Comparison of ENCODE assay signal across 1 cellular context in genomic region chr11:64022125-64022784, GRCh38.
TF ChIP-seq lines count a peak whose summit lies in the region.

No MANE protein-coding gene starts in this region.

TF ChIP-seq in GM23338, 12 proteins besides CTCF, POLR2A, EP300 and RAD21 (continued from another document):
- TF ChIP-seq, protein P1, sequence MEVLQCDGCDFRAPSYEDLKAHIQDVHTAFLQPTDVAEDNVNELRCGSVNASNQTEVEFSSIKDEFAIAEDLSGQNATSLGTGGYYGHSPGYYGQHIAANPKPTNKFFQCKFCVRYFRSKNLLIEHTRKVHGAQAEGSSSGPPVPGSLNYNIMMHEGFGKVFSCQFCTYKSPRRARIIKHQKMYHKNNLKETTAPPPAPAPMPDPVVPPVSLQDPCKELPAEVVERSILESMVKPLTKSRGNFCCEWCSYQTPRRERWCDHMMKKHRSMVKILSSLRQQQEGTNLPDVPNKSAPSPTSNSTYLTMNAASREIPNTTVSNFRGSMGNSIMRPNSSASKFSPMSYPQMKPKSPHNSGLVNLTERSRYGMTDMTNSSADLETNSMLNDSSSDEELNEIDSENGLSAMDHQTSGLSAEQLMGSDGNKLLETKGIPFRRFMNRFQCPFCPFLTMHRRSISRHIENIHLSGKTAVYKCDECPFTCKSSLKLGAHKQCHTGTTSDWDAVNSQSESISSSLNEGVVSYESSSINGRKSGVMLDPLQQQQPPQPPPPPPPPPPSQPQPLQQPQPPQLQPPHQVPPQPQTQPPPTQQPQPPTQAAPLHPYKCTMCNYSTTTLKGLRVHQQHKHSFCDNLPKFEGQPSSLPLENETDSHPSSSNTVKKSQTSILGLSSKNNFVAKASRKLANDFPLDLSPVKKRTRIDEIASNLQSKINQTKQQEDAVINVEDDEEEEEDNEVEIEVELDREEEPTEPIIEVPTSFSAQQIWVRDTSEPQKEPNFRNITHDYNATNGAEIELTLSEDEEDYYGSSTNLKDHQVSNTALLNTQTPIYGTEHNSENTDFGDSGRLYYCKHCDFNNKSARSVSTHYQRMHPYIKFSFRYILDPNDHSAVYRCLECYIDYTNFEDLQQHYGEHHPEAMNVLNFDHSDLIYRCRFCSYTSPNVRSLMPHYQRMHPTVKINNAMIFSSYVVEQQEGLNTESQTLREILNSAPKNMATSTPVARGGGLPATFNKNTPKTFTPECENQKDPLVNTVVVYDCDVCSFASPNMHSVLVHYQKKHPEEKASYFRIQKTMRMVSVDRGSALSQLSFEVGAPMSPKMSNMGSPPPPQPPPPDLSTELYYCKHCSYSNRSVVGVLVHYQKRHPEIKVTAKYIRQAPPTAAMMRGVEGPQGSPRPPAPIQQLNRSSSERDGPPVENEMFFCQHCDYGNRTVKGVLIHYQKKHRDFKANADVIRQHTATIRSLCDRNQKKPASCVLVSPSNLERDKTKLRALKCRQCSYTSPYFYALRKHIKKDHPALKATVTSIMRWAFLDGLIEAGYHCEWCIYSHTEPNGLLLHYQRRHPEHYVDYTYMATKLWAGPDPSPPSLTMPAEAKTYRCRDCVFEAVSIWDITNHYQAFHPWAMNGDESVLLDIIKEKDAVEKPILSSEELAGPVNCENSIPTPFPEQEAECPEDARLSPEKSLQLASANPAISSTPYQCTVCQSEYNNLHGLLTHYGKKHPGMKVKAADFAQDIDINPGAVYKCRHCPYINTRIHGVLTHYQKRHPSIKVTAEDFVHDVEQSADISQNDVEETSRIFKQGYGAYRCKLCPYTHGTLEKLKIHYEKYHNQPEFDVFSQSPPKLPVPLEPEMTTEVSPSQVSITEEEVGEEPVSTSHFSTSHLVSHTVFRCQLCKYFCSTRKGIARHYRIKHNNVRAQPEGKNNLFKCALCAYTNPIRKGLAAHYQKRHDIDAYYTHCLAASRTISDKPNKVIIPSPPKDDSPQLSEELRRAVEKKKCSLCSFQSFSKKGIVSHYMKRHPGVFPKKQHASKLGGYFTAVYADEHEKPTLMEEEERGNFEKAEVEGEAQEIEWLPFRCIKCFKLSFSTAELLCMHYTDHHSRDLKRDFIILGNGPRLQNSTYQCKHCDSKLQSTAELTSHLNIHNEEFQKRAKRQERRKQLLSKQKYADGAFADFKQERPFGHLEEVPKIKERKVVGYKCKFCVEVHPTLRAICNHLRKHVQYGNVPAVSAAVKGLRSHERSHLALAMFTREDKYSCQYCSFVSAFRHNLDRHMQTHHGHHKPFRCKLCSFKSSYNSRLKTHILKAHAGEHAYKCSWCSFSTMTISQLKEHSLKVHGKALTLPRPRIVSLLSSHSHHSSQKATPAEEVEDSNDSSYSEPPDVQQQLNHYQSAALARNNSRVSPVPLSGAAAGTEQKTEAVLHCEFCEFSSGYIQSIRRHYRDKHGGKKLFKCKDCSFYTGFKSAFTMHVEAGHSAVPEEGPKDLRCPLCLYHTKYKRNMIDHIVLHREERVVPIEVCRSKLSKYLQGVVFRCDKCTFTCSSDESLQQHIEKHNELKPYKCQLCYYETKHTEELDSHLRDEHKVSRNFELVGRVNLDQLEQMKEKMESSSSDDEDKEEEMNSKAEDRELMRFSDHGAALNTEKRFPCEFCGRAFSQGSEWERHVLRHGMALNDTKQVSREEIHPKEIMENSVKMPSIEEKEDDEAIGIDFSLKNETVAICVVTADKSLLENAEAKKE (CRISPR knock-in tag; IDR thresholded peaks at IDR 0.05) = no peak
- no peak for TF ChIP-seq JUNB (IDR thresholded peaks at IDR 0.05; ENCODE audit: unreplicated experiment)
TF ChIP-seq in GM23338: peak in this region for 0.
